Comparison of ENCODE assay signal across 8 cellular contexts in genomic region chr21:42474043-42474831, GRCh38.
DNase-seq lines count a peak whose midpoint lies in the region; ATAC-seq lines count a peak whose summit lies in the region.

No MANE protein-coding gene starts in this region.

- peak overlapping the region; percentile 10 to 54 for H3K4me3 ChIP-seq in mucosa of rectum (ENCODE audit: low read length in 2 of 2)

- peak overlapping the region; percentile 91 to 96 for H3K27ac ChIP-seq in mucosa of rectum (ENCODE audit: low read depth in 2 of 2, low read length in 2 of 2)

- H3K27me3 ChIP-seq in mucosa of rectum (ENCODE audit: control insufficient read depth in 2 of 2, insufficient read depth in 2 of 2, low read length in 2 of 2): no peaks in the 10 kb centered on the region

- no peaks in the 10 kb centered on the region for H3K36me3 ChIP-seq in mucosa of rectum (ENCODE audit: control insufficient read depth in 2 of 2, insufficient read depth in 2 of 2, low read length in 2 of 2)

- DNase-seq in NCI-H146 (lab: John Stamatoyannopoulos, UW) (peak; percentile 20), NCI-H146 treated with DMSO at 0.1 percent for 48 hours (lab: John Stamatoyannopoulos, UW; ENCODE audit: unreplicated experiment) (no peak), NCI-H2081 treated with DMSO at 0.1 percent for 48 hours (lab: John Stamatoyannopoulos, UW) (no peak), NCI-H748 (lab: John Stamatoyannopoulos, UW; ENCODE audit: unreplicated experiment) (no peak)
- peak; percentile 42 for DNase-seq in activated CD8-positive, alpha-beta memory T cell treated with anti-CD3 and anti-CD28 coated beads, Interleukin-2, amount 50 U/mL, for 48 hours
- DNase-seq in stimulated activated CD4-positive, alpha-beta T cell treated with anti-CD3 and anti-CD28 coated beads, Interleukin-4, amount 100 ng/mL, for 1 hour: no peak

- H3K9ac ChIP-seq in mucosa of rectum (ENCODE audit: low read depth in 1 of 2, low read length in 2 of 2): peak overlapping the region; percentile 65

- no peaks in the 10 kb centered on the region for H3K9me3 ChIP-seq in mucosa of rectum (ENCODE audit: control insufficient read depth in 2 of 2, low read length in 2 of 2)

- ATAC-seq in HG02973 (IDR thresholded peaks at IDR 0.05; ENCODE audit: unreplicated experiment): peak; percentile 47

- H3K4me1 ChIP-seq in mucosa of rectum (ENCODE audit: control insufficient read depth in 2 of 2, insufficient read depth in 2 of 2, low read length in 2 of 2): peaks cover 16 to 28% of the 10 kb centered on the region in 2 donors

Comparison
In these comparisons a context has a peak if more than half of its experiments do, and no peak if none do; other contexts are left out.
1. DNase-seq: peak in NCI-H146 (single experiment) and activated CD8-positive, alpha-beta memory T cell treated with anti-CD3 and anti-CD28 coated beads, Interleukin-2, amount 50 U/mL, for 48 hours (single experiment); none in NCI-H146 treated with DMSO at 0.1 percent for 48 hours (single experiment), stimulated activated CD4-positive, alpha-beta T cell treated with anti-CD3 and anti-CD28 coated beads, Interleukin-4, amount 100 ng/mL, for 1 hour (single experiment), NCI-H2081 treated with DMSO at 0.1 percent for 48 hours (single experiment) and NCI-H748 (single experiment).